In the genomic region with DNA sequence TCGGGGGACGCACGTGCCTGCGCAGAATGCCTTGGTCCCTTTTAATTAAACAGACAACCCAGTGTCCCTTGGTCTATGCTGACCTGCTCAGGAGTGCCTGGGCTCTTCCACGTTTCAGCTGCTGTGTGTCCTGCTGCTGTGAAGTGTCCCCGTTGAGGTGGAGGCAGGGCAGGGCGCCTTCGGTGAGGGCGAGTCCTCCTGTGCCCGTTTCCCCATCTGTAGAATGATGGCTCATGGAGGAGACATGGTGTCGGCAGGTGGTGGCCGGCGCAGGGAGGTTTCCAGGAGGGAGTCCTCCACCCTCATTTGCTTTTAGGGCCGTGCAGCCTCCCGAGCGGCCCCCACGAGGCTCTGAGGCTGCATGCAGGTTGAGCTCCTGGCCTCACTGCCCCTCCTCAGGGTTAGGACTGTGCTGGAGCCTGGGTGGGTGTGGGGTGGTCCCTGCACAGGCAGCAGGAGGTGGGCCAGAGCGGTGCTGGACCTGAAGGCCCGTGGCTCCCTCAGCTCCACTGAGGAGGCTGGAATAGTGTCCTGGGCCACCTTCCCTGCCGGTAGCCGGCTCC, we compare ENCODE assay signal across 7 cellular contexts. TPM values are rescaled to one million over a fixed set of nuclear protein-coding genes. Genes with fewer than 3 reads are reported as not detected.
DNase-seq lines count a peak whose midpoint lies in the region; ATAC-seq and TF ChIP-seq lines count a peak whose summit lies in the region.
"Had no signal": no experiment of that assay in that cellular context is flagged by ENCODE, and none has a peak within 500 bp of the region (broad histone marks: within the 10 kb centered on the region; RNA-seq: fewer than 3 reads in every experiment).

No MANE protein-coding gene starts in this region.

- H4K20me1 ChIP-seq in smooth muscle cell (ENCODE audit: low read depth): peaks cover 42% of the 10 kb centered on the region

- ATAC-seq in T-cell (replicated peaks in 1 of 4): no peak
- no peak for ATAC-seq in HG02840 (IDR thresholded peaks at IDR 0.05; ENCODE audit: low FRiP score, unreplicated experiment)

- peaks cover 10% of the 10 kb centered on the region for H3K36me3 Mint-ChIP-seq in T-cell

- H3K9me3 Mint-ChIP-seq in T-cell: no peaks in the 10 kb centered on the region

- no peaks in the 10 kb centered on the region for H3K27me3 Mint-ChIP-seq in T-cell

- H3K79me2 ChIP-seq in smooth muscle cell (ENCODE audit: low read depth): peaks cover 98% of the 10 kb centered on the region

- H3K4me3 ChIP-seq in esophagus (ENCODE audit: low read depth in 1 of 2, low read length in 2 of 2) (no peak overlapping the region), smooth muscle cell (no peak overlapping the region)

- H2AFZ ChIP-seq in smooth muscle cell (ENCODE audit: low read depth): no peak overlapping the region

- no peak overlapping the region for H3K9ac ChIP-seq in smooth muscle cell (ENCODE audit: low read depth)
- H3K9ac ChIP-seq: KMS-11 had no signal

- H3K4me1 Mint-ChIP-seq in T-cell: peaks cover 29 to 37% (median 35%) of the 10 kb centered on the region in 3 donors

- no peak for DNase-seq in T-cell
- no peak for DNase-seq in smooth muscle cell (lab: John Stamatoyannopoulos, UW; ENCODE audit: unreplicated experiment)
- no peak for DNase-seq in HT-29 (ENCODE audit: low spot score)
- DNase-seq in SK-N-DZ (ENCODE audit: low spot score): no peak

- H3K9me3 ChIP-seq in esophagus (ENCODE audit: control insufficient read depth in 2 of 2, insufficient read depth in 1 of 2, low read depth in 1 of 2, low read length in 1 of 2): no peaks in the 10 kb centered on the region
- H3K9me3 ChIP-seq in smooth muscle cell (replicated peaks; ENCODE audit: low read depth): no peaks in the 10 kb centered on the region

- H3K4me1 ChIP-seq in esophagus (ENCODE audit: control insufficient read depth in 2 of 2, insufficient read depth in 2 of 2, low read length in 1 of 2) (peaks cover 12 to 40% of the 10 kb centered on the region in 2 donors), smooth muscle cell (ENCODE audit: low read depth) (peaks cover 22% of the 10 kb centered on the region)

- H3K27me3 ChIP-seq in esophagus (ENCODE audit: control insufficient read depth in 1 of 2, insufficient read depth in 2 of 2, low read length in 2 of 2): no peaks in the 10 kb centered on the region
- no peaks in the 10 kb centered on the region for H3K27me3 ChIP-seq in smooth muscle cell (ENCODE audit: low read depth)

- WGBS in esophagus, 2 donors: 48 to 56% methylated on average over 21 of the region's 21 CpGs
- WGBS in smooth muscle cell (ENCODE audit: low lambda C conversion rate): 91% methylated on average over 21 of the region's 21 CpGs

- H3K27ac ChIP-seq in esophagus (ENCODE audit: low read depth in 2 of 2, low read length in 1 of 2): peak overlapping the region; percentile 93
- H3K27ac ChIP-seq in smooth muscle cell (ENCODE audit: low read depth): peak overlapping the region; percentile 77
- H3K27ac ChIP-seq: KMS-11 had no signal

- POLR2A ChIA-PET in T-cell (lab: Charles Lee): no interaction called here

- no peak for TF ChIP-seq CTCF in smooth muscle cell (IDR thresholded peaks at IDR 0.05; ENCODE audit: borderline replicate concordance, insufficient read depth, poor library complexity, severe bottlenecking)

- CTCF ChIA-PET in T-cell (lab: Charles Lee): interaction anchor here (0.6 kb wide), 2 partner anchors 19 to 48 kb away, joined by 3 read pairs; no protein-coding TSS in a partner anchor

- H3K36me3 ChIP-seq in esophagus (ENCODE audit: control insufficient read depth in 2 of 2, insufficient read depth in 2 of 2, low read length in 1 of 2) (peaks cover 0 to 9% of the 10 kb centered on the region in 2 donors), smooth muscle cell (ENCODE audit: low read depth) (no peaks in the 10 kb centered on the region)

- peak overlapping the region; percentile 71 for H3K4me2 ChIP-seq in smooth muscle cell
- H3K4me2 ChIP-seq: KMS-11 had no signal

- H3F3A ChIP-seq in smooth muscle cell (ENCODE audit: low read depth): peaks cover 14% of the 10 kb centered on the region

- peak overlapping the region; percentile 92 for H3K27ac Mint-ChIP-seq in T-cell

- peak overlapping the region in 2 of 3 donors; percentile 72 to 83 for H3K4me3 Mint-ChIP-seq in T-cell

RNA-seq across cellular contexts. Expression of a gene that starts 8.8 kb away (rescaled TPM):
- total RNA-seq in T-cell (100 to 1,000 TPM in 2 of 5 donors, 10 to 100 TPM in 3; 70.2 to 115 (median 99.5) TPM), smooth muscle cell (23.6 and 29.3 TPM in 2 replicates)
- polyA plus RNA-seq in esophagus (10 to 100 TPM; 38.8 to 61.4 TPM), smooth muscle cell (62.3 and 79.7 TPM in 2 replicates)
- total RNA-seq in HT-29 (2014; rRNA removed; shearing (Covaris generic)): 101 and 114 TPM in 2 replicates
- polyA plus RNA-seq in SK-N-DZ (2014; cell fraction: cytosol; rRNA removed): 50.7 and 52.4 TPM in 2 replicates
- polyA plus RNA-seq in SK-N-DZ (2014; cell fraction: nucleus; rRNA removed): 166 and 188 TPM in 2 replicates

RNA-seq across cellular contexts. Expression of a gene that starts 23.4 kb away (rescaled TPM):
- total RNA-seq in T-cell (under 1 TPM in 4 of 5 donors, not detected in 1; 0.08 to 0.36 (median 0.23) TPM), smooth muscle cell (1.7 and 2.7 TPM in 2 replicates)
- polyA plus RNA-seq in esophagus (1 to 10 TPM in 1 of 2 donors, under 1 TPM in 1; 0.95 to 1.3 TPM), smooth muscle cell (10.2 and 10.5 TPM in 2 replicates)
- 2.4 and 3.9 TPM in 2 replicates for total RNA-seq in HT-29 (2014; rRNA removed; shearing (Covaris generic))
- polyA plus RNA-seq in SK-N-DZ (2014; cell fraction: cytosol; rRNA removed): 12.3 and 24.2 TPM in 2 replicates
- polyA plus RNA-seq in SK-N-DZ (2014; cell fraction: nucleus; rRNA removed): 44.5 and 49.5 TPM in 2 replicates

RNA-seq across cellular contexts. Expression of a gene that starts 27.2 kb away (rescaled TPM):
- 100 to 1,000 TPM; 117 to 233 (median 155) TPM for total RNA-seq in T-cell
- polyA plus RNA-seq in esophagus: 100 to 1,000 TPM; 234 to 289 TPM
- total RNA-seq in smooth muscle cell: 29.1 and 68.8 TPM in 2 replicates
- 265 and 272 TPM in 2 replicates for polyA plus RNA-seq in smooth muscle cell
- 142 and 159 TPM in 2 replicates for total RNA-seq in HT-29 (2014; rRNA removed; shearing (Covaris generic))
- polyA plus RNA-seq in SK-N-DZ (2014; cell fraction: cytosol; rRNA removed): 69.7 and 75.2 TPM in 2 replicates
- polyA plus RNA-seq in SK-N-DZ (2014; cell fraction: nucleus; rRNA removed): 50.9 and 102 TPM in 2 replicates

RNA-seq across cellular contexts. Expression of a gene that starts 34.0 kb away (rescaled TPM):
- total RNA-seq in T-cell: 100 to 1,000 TPM in 1 of 5 donors, 10 to 100 TPM in 4; 54.0 to 161 (median 66.9) TPM
- 10 to 100 TPM; 36.4 to 38.7 TPM for polyA plus RNA-seq in esophagus
- total RNA-seq in smooth muscle cell: 25.0 and 58.5 TPM in 2 replicates
- 65.3 and 70.6 TPM in 2 replicates for polyA plus RNA-seq in smooth muscle cell
- 32.5 and 38.6 TPM in 2 replicates for total RNA-seq in HT-29 (2014; rRNA removed; shearing (Covaris generic))
- polyA plus RNA-seq in SK-N-DZ (2014; cell fraction: cytosol; rRNA removed): 23.3 and 31.3 TPM in 2 replicates
- 74.4 and 125 TPM in 2 replicates for polyA plus RNA-seq in SK-N-DZ (2014; cell fraction: nucleus; rRNA removed)

RNA-seq across cellular contexts. Expression of a gene that starts 40.3 kb away (rescaled TPM):
- 100 to 1,000 TPM in 3 of 5 donors, 10 to 100 TPM in 2; 90.2 to 115 (median 106) TPM for total RNA-seq in T-cell
- 10 to 100 TPM; 43.1 to 56.5 TPM for polyA plus RNA-seq in esophagus
- total RNA-seq in smooth muscle cell: 16.4 and 18.1 TPM in 2 replicates
- 17.6 and 20.9 TPM in 2 replicates for polyA plus RNA-seq in smooth muscle cell
- 49.6 and 50.5 TPM in 2 replicates for total RNA-seq in HT-29 (2014; rRNA removed; shearing (Covaris generic))
- polyA plus RNA-seq in SK-N-DZ (2014; cell fraction: cytosol; rRNA removed): 13.2 and 16.1 TPM in 2 replicates
- 48.3 and 48.4 TPM in 2 replicates for polyA plus RNA-seq in SK-N-DZ (2014; cell fraction: nucleus; rRNA removed)
